In the genomic region with DNA sequence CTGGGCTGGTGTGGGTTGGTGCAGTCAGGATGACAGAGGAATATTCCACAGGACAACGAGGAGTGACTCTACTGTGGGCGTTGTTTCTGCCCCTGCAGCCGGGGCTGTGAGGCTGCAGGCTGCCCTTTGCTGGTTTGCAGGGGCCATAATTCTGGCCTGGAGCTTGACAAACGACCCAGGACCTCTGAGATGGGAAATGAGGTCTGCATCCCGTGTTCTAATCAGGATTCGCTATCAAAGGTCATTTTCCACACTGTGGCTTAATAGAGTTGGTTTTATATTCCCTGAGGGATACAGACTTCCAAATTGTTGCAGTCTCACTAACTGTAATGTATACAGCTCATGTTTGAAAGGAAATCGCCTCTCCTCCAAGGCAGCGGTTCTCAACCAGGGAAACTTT, we compare ENCODE assay signal across 20 cellular contexts.
DNase-seq lines count a peak whose midpoint lies in the region; ATAC-seq and TF ChIP-seq lines count a peak whose summit lies in the region.
"Had no signal": no experiment of that assay in that cellular context is flagged by ENCODE, and none has a peak within 500 bp of the region (broad histone marks: within the 10 kb centered on the region; RNA-seq: fewer than 3 reads in every experiment).

No MANE protein-coding gene starts in this region.

- H3K4me1 Mint-ChIP-seq in osteocyte (ENCODE audit: unreplicated experiment) = peaks cover 70% of the 10 kb centered on the region
- H3K4me1 Mint-ChIP-seq in activated CD4-positive, alpha-beta T cell treated with anti-CD3 and anti-CD28 coated beads, Interleukin-2, amount 10 ng/mL, durations not matched to agents 7 days and 5 days = peaks cover 66% of the 10 kb centered on the region

- no peak overlapping the region for H2AFZ ChIP-seq in fibroblast of lung (ENCODE audit: low read length)

- peaks cover 50% of the 10 kb centered on the region for H3K4me1 ChIP-seq in RWPE2 (ENCODE audit: insufficient read depth, poor library complexity, severe bottlenecking)
- H3K4me1 ChIP-seq in fibroblast of lung (ENCODE audit: control insufficient read depth, extremely low read depth, insufficient read depth, low read length) = peaks cover 29% of the 10 kb centered on the region

- peaks cover 4% of the 10 kb centered on the region for H3K79me2 ChIP-seq in fibroblast of lung (ENCODE audit: control insufficient read depth, insufficient read depth, low read length)

- H3K27me3 ChIP-seq in RWPE2 (ENCODE audit: insufficient read depth, poor library complexity, severe bottlenecking) (no peaks in the 10 kb centered on the region), fibroblast of lung (ENCODE audit: control insufficient read depth, insufficient read depth, low read length) (no peaks in the 10 kb centered on the region)
- H3K27me3 ChIP-seq: adrenal gland, ovary, stomach had no signal

- TF ChIP-seq CTCF in RWPE2 (IDR thresholded peaks at IDR 0.05; ENCODE audit: poor library complexity, severe bottlenecking) (no peak), fibroblast of lung (conservative IDR thresholded peaks at IDR 0.05 in 1 of 2, IDR thresholded peaks at IDR 0.05 in 1 of 2; ENCODE audit: low read depth in 1 of 2, low read length in 2 of 2) (no peak), osteocyte (IDR thresholded peaks at IDR 0.05) (no peak)

- H3K4me3 Mint-ChIP-seq in osteocyte (ENCODE audit: unreplicated experiment) = peak overlapping the region; percentile 68
- H3K4me3 Mint-ChIP-seq in activated CD4-positive, alpha-beta T cell treated with anti-CD3 and anti-CD28 coated beads, Interleukin-2, amount 10 ng/mL, durations not matched to agents 7 days and 5 days = no peak overlapping the region
- H3K4me3 Mint-ChIP-seq: activated CD4-positive, alpha-beta T cell treated with anti-CD3 and anti-CD28 coated beads, Interleukin-2, amount 10 ng/mL, durations not matched to agents 24 days and 14 days; T-helper 1 cell treated with Interleukin-12 subunit alpha and Interleukin-12 subunit beta and Interleukin-4 antibody, amounts not matched to agents 30 μg/mL and 1 μg/mL, for 36 hours had no signal

- H3K9me3 ChIP-seq in RWPE2 (ENCODE audit: severe bottlenecking) = no peaks in the 10 kb centered on the region
- no peaks in the 10 kb centered on the region for H3K9me3 ChIP-seq in fibroblast of lung (ENCODE audit: control insufficient read depth, insufficient read depth, low read depth, low read length)
- H3K9me3 ChIP-seq: adrenal gland, HAP-1, ovary, stomach had no signal

- H3K36me3 ChIP-seq in RWPE2 (ENCODE audit: low read depth) (peaks cover 6% of the 10 kb centered on the region; the same call in 1 of the 2 replicates), fibroblast of lung (ENCODE audit: control insufficient read depth, insufficient read depth, low read length) (no peaks in the 10 kb centered on the region)
- H3K36me3 ChIP-seq: adrenal gland, HAP-1, ovary had no signal

- no peaks in the 10 kb centered on the region for H3K27me3 Mint-ChIP-seq in osteocyte (ENCODE audit: unreplicated experiment)
- no peaks in the 10 kb centered on the region for H3K27me3 Mint-ChIP-seq in activated CD4-positive, alpha-beta T cell treated with anti-CD3 and anti-CD28 coated beads, Interleukin-2, amount 10 ng/mL, durations not matched to agents 7 days and 5 days
- H3K27me3 Mint-ChIP-seq: activated CD4-positive, alpha-beta T cell treated with anti-CD3 and anti-CD28 coated beads, Interleukin-2, amount 10 ng/mL, durations not matched to agents 24 days and 14 days; B cell had no signal

- no peak overlapping the region for H3K4me3 ChIP-seq in RWPE2 (ENCODE audit: severe bottlenecking)
- no peak overlapping the region for H3K4me3 ChIP-seq in fibroblast of lung (replicated peaks in 1 of 4; ENCODE audit: control extremely low read depth in 1 of 4, insufficient read depth in 1 of 4, low read depth in 3 of 4, low read length in 4 of 4)
- H3K4me3 ChIP-seq: adrenal gland, HAP-1, lung, ovary, stomach had no signal

- CTCF ChIA-PET in activated CD4-positive, alpha-beta T cell treated with anti-CD3 and anti-CD28 coated beads, Interleukin-2, amount 10 ng/mL, durations not matched to agents 7 days and 5 days (lab: Charles Lee) = interaction anchor here (1.4 kb wide), 1 partner anchor 155 kb away, joined by 3 read pairs; no protein-coding TSS in a partner anchor

- peaks cover 3% of the 10 kb centered on the region for H3K36me3 Mint-ChIP-seq in osteocyte (ENCODE audit: unreplicated experiment)
- peaks cover 29% of the 10 kb centered on the region for H3K36me3 Mint-ChIP-seq in activated CD4-positive, alpha-beta T cell treated with anti-CD3 and anti-CD28 coated beads, Interleukin-2, amount 10 ng/mL, durations not matched to agents 7 days and 5 days (ENCODE audit: low read depth)

- ATAC-seq in RWPE2 (ENCODE audit: low read depth) (no peak), GM21529 (IDR thresholded peaks at IDR 0.05; ENCODE audit: unreplicated experiment) (no peak)

- DNase-seq in COLO829 (ENCODE audit: low spot score) (peak; percentile 22), RWPE2 (ENCODE audit: low spot score) (no peak), fibroblast of lung (ENCODE audit: low read depth in 2 of 2) (peak in 1 of 2 donors; percentile 32), osteocyte (ENCODE audit: extremely low spot score, unreplicated experiment) (no peak), GDM1 (lab: John Stamatoyannopoulos, UW) (no peak), islet precursor cell (no peak)
- no peak for DNase-seq in activated CD4-positive, alpha-beta T cell treated with anti-CD3 and anti-CD28 coated beads, Interleukin-2, amount 10 ng/mL, durations not matched to agents 7 days and 5 days
- DNase-seq: activated CD4-positive, alpha-beta T cell treated with anti-CD3 and anti-CD28 coated beads, Interleukin-2, amount 10 ng/mL, durations not matched to agents 24 days and 14 days; adrenal gland; DMS79 treated with DMSO at 0.1 percent for 48 hours; erythroblast; KBM-7; NCI-H446 treated with DMSO at 0.1 percent for 48 hours; ovary; stomach had no signal

- POLR2A ChIA-PET in activated CD4-positive, alpha-beta T cell treated with anti-CD3 and anti-CD28 coated beads, Interleukin-2, amount 10 ng/mL, durations not matched to agents 7 days and 5 days (lab: Charles Lee) = no interaction called here

- H3K9me3 Mint-ChIP-seq in osteocyte (ENCODE audit: unreplicated experiment) = no peaks in the 10 kb centered on the region
- no peaks in the 10 kb centered on the region for H3K9me3 Mint-ChIP-seq in activated CD4-positive, alpha-beta T cell treated with anti-CD3 and anti-CD28 coated beads, Interleukin-2, amount 10 ng/mL, durations not matched to agents 7 days and 5 days
- H3K9me3 Mint-ChIP-seq: activated CD4-positive, alpha-beta T cell treated with anti-CD3 and anti-CD28 coated beads, Interleukin-2, amount 10 ng/mL, durations not matched to agents 24 days and 14 days; T-helper 1 cell treated with Interleukin-12 subunit alpha and Interleukin-12 subunit beta and Interleukin-4 antibody, amounts not matched to agents 30 μg/mL and 1 μg/mL, for 36 hours had no signal

- H3K27ac ChIP-seq in RWPE2 (ENCODE audit: poor library complexity, severe bottlenecking) = peak overlapping the region; percentile 92
- H3K27ac ChIP-seq in fibroblast of lung (ENCODE audit: insufficient read depth, low read length) = peak overlapping the region; percentile 64
- H3K27ac ChIP-seq: ovary, stomach had no signal

- no peak overlapping the region for H3K9ac ChIP-seq in fibroblast of lung (ENCODE audit: insufficient read depth, low read length)

- no peaks in the 10 kb centered on the region for H4K20me1 ChIP-seq in fibroblast of lung (ENCODE audit: control insufficient read depth, extremely low read depth, insufficient read depth, low read length)

- H3K4me2 ChIP-seq in fibroblast of lung (ENCODE audit: extremely low read depth, insufficient read depth, low read length) = no peak overlapping the region

- peak overlapping the region; percentile 88 for H3K27ac Mint-ChIP-seq in osteocyte (ENCODE audit: unreplicated experiment)
- no peak overlapping the region for H3K27ac Mint-ChIP-seq in activated CD4-positive, alpha-beta T cell treated with anti-CD3 and anti-CD28 coated beads, Interleukin-2, amount 10 ng/mL, durations not matched to agents 7 days and 5 days
- H3K27ac Mint-ChIP-seq: activated CD4-positive, alpha-beta T cell treated with anti-CD3 and anti-CD28 coated beads, Interleukin-2, amount 10 ng/mL, durations not matched to agents 24 days and 14 days; B cell had no signal
